25 cellular contexts compared by ENCODE assay signal in genomic region chr5:138918680-138919079, GRCh38. TPM values are rescaled to one million over a fixed set of nuclear protein-coding genes. Genes with fewer than 3 reads are reported as not detected.
A peak's percentile ranks its signal among the peaks of the same experiment; 100 is the strongest.
DNase-seq lines count a peak whose midpoint lies in the region; ATAC-seq, FAIRE-seq and TF ChIP-seq lines count a peak whose summit lies in the region.
"Had no signal": no experiment of that assay in that cellular context is flagged by ENCODE, and none has a peak within 500 bp of the region (broad histone marks: within the 10 kb centered on the region; RNA-seq: fewer than 3 reads in every experiment).

No MANE protein-coding gene starts in this region.

- peaks cover 3% of the 10 kb centered on the region for H3K4me1 ChIP-seq in RWPE2 (ENCODE audit: insufficient read depth, poor library complexity, severe bottlenecking)
- H3K4me1 ChIP-seq in H1 (replicated peaks in 1 of 4; ENCODE audit: control insufficient read depth in 3 of 4, insufficient read depth in 4 of 4, low read length in 3 of 4): peaks cover 0 to 4% (median 2%) of the 10 kb centered on the region in 4 experiments; a peak in 2 of 7 replicates
- H3K4me1 ChIP-seq: SJCRH30 had no signal

- H3K79me1 ChIP-seq in H1 (ENCODE audit: low read depth, low read length): no peaks in the 10 kb centered on the region

- H3K9ac ChIP-seq in H1 (replicated peaks in 1 of 4; ENCODE audit: extremely low read depth in 1 of 4, low read depth in 3 of 4, low read length in 3 of 4): no peak overlapping the region
- H3K9ac ChIP-seq: BLaER1 treated with 17β-estradiol and CSF1 and Interleukin-3, amounts not matched to agents 10 nM and 100 nM had no signal

- H3K18ac ChIP-seq in H1 (ENCODE audit: extremely low read depth, low read length): no peak overlapping the region

- no peak overlapping the region for H3K4me3 Mint-ChIP-seq in type B pancreatic cell
- H3K4me3 Mint-ChIP-seq: CD4-positive, alpha-beta T cell had no signal

- no peak overlapping the region for H4K5ac ChIP-seq in H1 (ENCODE audit: insufficient read length, low read depth, low read length)

- H2BK20ac ChIP-seq in H1 (ENCODE audit: low read length): no peak overlapping the region

- H3K23me2 ChIP-seq in H1 (ENCODE audit: low read depth, low read length): no peaks in the 10 kb centered on the region

- H3K4me3 ChIP-seq in RWPE2 (ENCODE audit: severe bottlenecking) (no peak overlapping the region), H1 (ENCODE audit: extremely low read depth in 1 of 4, insufficient read depth in 2 of 4, low read depth in 3 of 4, low read length in 4 of 4) (no peak overlapping the region)
- H3K4me3 ChIP-seq: BLaER1 treated with 17β-estradiol and CSF1 and Interleukin-3, amounts not matched to agents 10 nM and 100 nM; SJCRH30 had no signal

- CTCF ChIA-PET in H1 (lab: Charles Lee; ENCODE audit: partially characterized antibody): no interaction called here

- H3K4me1 Mint-ChIP-seq in type B pancreatic cell (ENCODE audit: unreplicated experiment): no peaks in the 10 kb centered on the region

- no peak overlapping the region for H2BK15ac ChIP-seq in H1 (ENCODE audit: low read length)

- no peak for TF ChIP-seq POLR2A in H1 (IDR thresholded peaks at IDR 0.05; ENCODE audit: control extremely low read depth in 1 of 2, low read depth in 2 of 2, low read length in 2 of 2)

- DNase-seq in Right ventricle myocardium inferior (ENCODE audit: missing footprints): no peak
- no peak for DNase-seq in left ventricle myocardium superior
- DNase-seq in RWPE2 (ENCODE audit: low spot score): no peak
- DNase-seq in H1 (ENCODE audit: low read depth in 1 of 2, low spot score in 2 of 2): no peak
- DNase-seq in type B pancreatic cell (ENCODE audit: extremely low spot score, unreplicated experiment): no peak
- DNase-seq in KBM-7: no peak
- DNase-seq in posterior cingulate gyrus: no peak
- DNase-seq: 8988T; ACHN; CD4-positive, alpha-beta T cell; Karpas-422; NCI-H1105; NCI-H1436 treated with DMSO at 0.1 percent for 48 hours; NCI-H187 treated with DMSO at 0.1 percent for 48 hours; NCI-H2171 treated with DMSO at 0.1 percent for 48 hours; NCI-H345; NCI-H510A treated with DMSO at 0.1 percent for 48 hours; SJCRH30 had no signal

- no peaks in the 10 kb centered on the region for H3K9me3 Mint-ChIP-seq in type B pancreatic cell
- H3K9me3 Mint-ChIP-seq: CD4-positive, alpha-beta T cell had no signal

- no peak overlapping the region for H3K56ac ChIP-seq in H1 (replicated peaks; ENCODE audit: insufficient read length, low read depth, low read length)

- H4K91ac ChIP-seq in H1 (replicated peaks; ENCODE audit: insufficient read length, low read length): no peak overlapping the region

- no peak for FAIRE-seq in H1 (lab: Jason Lieb, UNC)
- FAIRE-seq: D721Med, G401.6, RCC 7860 had no signal

- H3K36me3 Mint-ChIP-seq in type B pancreatic cell: peaks cover 43% of the 10 kb centered on the region

- H2AK5ac ChIP-seq in H1 (ENCODE audit: low read depth, low read length): no peak overlapping the region

- H3K9me3 ChIP-seq in RWPE2 (ENCODE audit: severe bottlenecking) (no peaks in the 10 kb centered on the region), H1 (ENCODE audit: insufficient read depth in 2 of 2, low read depth in 1 of 2, low read length in 1 of 2) (no peaks in the 10 kb centered on the region)
- H3K9me3 ChIP-seq: BLaER1 treated with 17β-estradiol and CSF1 and Interleukin-3, amounts not matched to agents 10 nM and 100 nM; SJCRH30 had no signal

- H4K8ac ChIP-seq in H1 (ENCODE audit: extremely low read depth, insufficient read depth, low read length): peak overlapping the region; percentile 81; the same call in 1 of the 2 replicates

- H3K27ac Mint-ChIP-seq in type B pancreatic cell: peak overlapping the region; percentile 23
- H3K27ac Mint-ChIP-seq: CD4-positive, alpha-beta T cell had no signal

- POLR2A ChIA-PET in H1 (lab: Charles Lee; ENCODE audit: partially characterized antibody): no interaction called here

- 79% methylated on average over 4 of the region's 4 CpGs; no CpG with 5 or more reads in 1 of the 2 experiments for WGBS in H1 (ENCODE audit: extremely low coverage in 1 of 2, insufficient coverage in 1 of 2, insufficient read length in 1 of 2, insufficient replicate concordance in 2 of 2, low coverage in 1 of 2, low lambda C conversion rate in 2 of 2, missing lambda C conversion rate in 1 of 2), 2 experiments

- H3K27me3 ChIP-seq in RWPE2 (ENCODE audit: insufficient read depth, poor library complexity, severe bottlenecking): no peaks in the 10 kb centered on the region
- H3K27me3 ChIP-seq in H1 (replicated peaks in 1 of 4; ENCODE audit: control insufficient read depth in 3 of 4, extremely low read depth in 1 of 4, insufficient read depth in 3 of 4, low read length in 3 of 4): no peaks in the 10 kb centered on the region
- H3K27me3 ChIP-seq: BLaER1 treated with 17β-estradiol and CSF1 and Interleukin-3, amounts not matched to agents 10 nM and 100 nM; SJCRH30 had no signal

- no peak overlapping the region for H2AFZ ChIP-seq in H1 (ENCODE audit: low read length)

- H4K20me1 ChIP-seq in H1 (replicated peaks in 1 of 2; ENCODE audit: control insufficient read depth in 1 of 2, insufficient read depth in 2 of 2, low read length in 2 of 2): peaks cover 0 to 2% of the 10 kb centered on the region in 2 experiments

- TF ChIP-seq CTCF in RWPE2 (IDR thresholded peaks at IDR 0.05; ENCODE audit: poor library complexity, severe bottlenecking) (no peak), H1 (IDR thresholded peaks at IDR 0.05; ENCODE audit: control extremely low read depth in 1 of 3, insufficient read depth in 1 of 3, low read depth in 1 of 3, low read length in 3 of 3) (no peak), type B pancreatic cell (conservative IDR thresholded peaks at IDR 0.05) (no peak)

- H3K27me3 Mint-ChIP-seq in type B pancreatic cell: no peaks in the 10 kb centered on the region
- H3K27me3 Mint-ChIP-seq: CD4-positive, alpha-beta T cell had no signal

- peaks cover 70% of the 10 kb centered on the region for H3K36me3 ChIP-seq in RWPE2 (ENCODE audit: low read depth)
- H3K36me3 ChIP-seq in H1 (ENCODE audit: control insufficient read depth in 2 of 4, insufficient read depth in 4 of 4, low read length in 3 of 4): peaks cover 2 to 27% (median 7%) of the 10 kb centered on the region in 4 experiments; a peak in 7 of 8 replicates

- H3K27ac ChIP-seq in RWPE2 (ENCODE audit: poor library complexity, severe bottlenecking): no peak overlapping the region
- H3K27ac ChIP-seq in H1 (ENCODE audit: low read depth, low read length): no peak overlapping the region
- H3K27ac ChIP-seq: BLaER1 treated with 17β-estradiol and CSF1 and Interleukin-3, amounts not matched to agents 10 nM and 100 nM; HL-60; SJCRH30 had no signal

- intact Hi-C loops in Right ventricle myocardium inferior (cut with DNase I): no loop called here
- intact Hi-C loops in left ventricle myocardium superior (cut with micrococcal nuclease): no loop called here
- intact Hi-C loops in posterior cingulate gyrus (cut with DNase I): loop anchor here (10.0 kb wide), 1 partner anchor 274 kb away; no protein-coding TSS in a partner anchor

- no peak overlapping the region for H3K4me2 ChIP-seq in H1 (ENCODE audit: insufficient read depth in 1 of 2, low read depth in 2 of 2, low read length in 2 of 2)

- H2BK120ac ChIP-seq in H1 (replicated peaks; ENCODE audit: low read depth, low read length): no peak overlapping the region

- in situ Hi-C loops in KBM-7 (cut with MboI; ENCODE audit: low pct_unique_long_range_greater_than_20kb, low sequenced_read_pairs): no loop called here

- H3K23ac ChIP-seq in H1 (ENCODE audit: insufficient read length): no peak overlapping the region

- no peak overlapping the region for H2BK5ac ChIP-seq in H1 (ENCODE audit: low read depth, low read length)

- TF ChIP-seq EP300 in H1 (IDR thresholded peaks at IDR 0.05; ENCODE audit: borderline replicate concordance in 1 of 2, low read depth in 2 of 2, low read length in 2 of 2): no peak

- H2BK12ac ChIP-seq in H1 (ENCODE audit: low read depth, low read length): no peak overlapping the region

- H3K14ac ChIP-seq in H1 (ENCODE audit: insufficient read length): no peak overlapping the region

- TF ChIP-seq RAD21 in H1 (IDR thresholded peaks at IDR 0.05 in 1 of 2, conservative IDR thresholded peaks at IDR 0.05 in 1 of 2; ENCODE audit: low read depth in 2 of 2, low read length in 2 of 2): no peak

- H3K4ac ChIP-seq in H1 (replicated peaks; ENCODE audit: insufficient read length, low read depth, low read length): no peak overlapping the region

- no peaks in the 10 kb centered on the region for H3K79me2 ChIP-seq in H1 (ENCODE audit: control insufficient read depth in 1 of 2, insufficient read depth in 2 of 2, low read length in 2 of 2)

- ATAC-seq in Right ventricle myocardium inferior (peak; percentile 21), left ventricle myocardium superior (no peak), RWPE2 (ENCODE audit: low read depth) (peak; percentile 38; the same call in 1 of the 3 replicates), GM19395 (IDR thresholded peaks at IDR 0.05; ENCODE audit: unreplicated experiment) (no peak)
- ATAC-seq: HCT116 had no signal

TF ChIP-seq in H1, 55 proteins besides CTCF, POLR2A, EP300 and RAD21:
- TF ChIP-seq POLR2AphosphoS5 (IDR thresholded peaks at IDR 0.05; ENCODE audit: low read depth, low read length) (peak; percentile 44; the same call in 1 of the 2 replicates), BACH1 (IDR thresholded peaks at IDR 0.05; ENCODE audit: low read length) (no peak)

RNA-seq across cellular contexts. Expression of gene LRRTM2, which starts 43.5 kb away (rescaled TPM):
- total RNA-seq in Right ventricle myocardium inferior (not detected), left ventricle myocardium superior (0.12 TPM), type B pancreatic cell (ENCODE audit: low replicate concordance) (4.6 TPM in 1 of 2 replicates, not detected in the other)
- total RNA-seq in H1 (2021; fragmentation: NEBNext Ultra II Directional; extraction: Animal tissue kit (Norgen Biotek cat#: 25700)): not detected in 2 replicates
- polyA plus RNA-seq in H1 (2011; rRNA removed): not detected in 2 replicates
- polyA plus RNA-seq in H1 (2011; cell fraction: cytosol; rRNA removed): not detected
- polyA plus RNA-seq in H1 (2011; cell fraction: nucleus; rRNA removed): 0.07 TPM
- not detected in 4 replicates for polyA plus RNA-seq in H1 (2012, experiment 1 of 2)
- not detected for polyA plus RNA-seq in H1 (2012, experiment 2 of 2)
- not detected for polyA plus RNA-seq in H1 (2013, experiment 1 of 2)
- not detected for polyA plus RNA-seq in H1 (2013, experiment 2 of 2)
- not detected in 2 replicates for polyA minus RNA-seq in H1 (2011; rRNA and poly(A)+ RNA removed)
- polyA minus RNA-seq in H1 (2011; cell fraction: cytosol; rRNA and poly(A)+ RNA removed): not detected
- polyA minus RNA-seq in H1 (2011; cell fraction: nucleus; rRNA and poly(A)+ RNA removed): not detected

Comparison
In these comparisons a context has a peak if more than half of its experiments do, and no peak if none do; other contexts are left out.
1. ATAC-seq: peak in Right ventricle myocardium inferior (single experiment) and RWPE2 (single experiment); none in left ventricle myocardium superior (single experiment) and GM19395 (single experiment).